In the genomic region with DNA sequence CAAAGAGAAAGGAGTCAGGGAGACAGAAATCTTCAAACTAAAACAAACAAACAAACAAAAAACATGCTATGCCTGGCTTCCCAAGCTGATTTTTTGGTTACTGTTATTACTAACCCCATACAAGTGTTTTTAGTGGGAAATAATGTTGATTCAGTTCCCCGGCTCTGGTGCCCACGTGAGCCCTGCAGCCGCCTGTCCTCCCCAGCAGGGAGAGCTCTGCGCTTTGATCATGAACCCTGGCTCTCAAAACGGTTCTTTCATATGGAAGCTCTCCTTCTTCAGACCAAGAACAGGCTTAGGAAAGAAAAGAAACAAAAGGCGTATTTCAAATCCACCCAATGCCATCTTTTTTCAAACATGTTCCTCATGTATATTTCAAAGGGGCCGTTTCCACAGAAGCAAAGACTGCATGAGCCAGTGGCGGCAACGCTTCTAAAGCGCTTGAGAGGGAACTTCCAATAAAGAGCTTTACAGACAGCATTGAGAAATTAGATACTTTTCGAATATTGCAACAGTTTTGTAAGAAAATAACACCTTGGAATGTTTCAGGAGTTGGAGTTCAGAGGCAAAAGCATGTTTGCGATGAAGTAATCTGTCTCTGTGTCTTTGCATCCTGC, we compare ENCODE assay signal across 8 cellular contexts.
DNase-seq lines count a peak whose midpoint lies in the region; ATAC-seq, FAIRE-seq and TF ChIP-seq lines count a peak whose summit lies in the region.

No MANE protein-coding gene starts in this region.

- CTCF ChIA-PET in AG04449 (lab: Yijun Ruan, JAX), result interaction anchor here (0.7 to 2.4 kb wide), 16 partner anchors 9 to 1248 kb away, joined by 3 to 31 read pairs (median 4); no protein-coding TSS in a partner anchor

- H3K9me3 ChIP-seq in ascending aorta (no peaks in the 10 kb centered on the region), hepatocyte (ENCODE audit: low read depth) (no peaks in the 10 kb centered on the region), small intestine (ENCODE audit: control insufficient read depth, low read depth) (no peaks in the 10 kb centered on the region)

- intact Hi-C loops in ascending aorta (cut with DNase I), result loop anchor here (5.0 to 10.0 kb wide), 5 partner anchors 160 to 1248 kb away; partner anchors contain the start of gene TENT4A

- H3K79me2 ChIP-seq in hepatocyte, result no peaks in the 10 kb centered on the region

- H3K4me1 ChIP-seq in ascending aorta (no peaks in the 10 kb centered on the region), hepatocyte (ENCODE audit: insufficient read depth) (peaks cover 5% of the 10 kb centered on the region), small intestine (ENCODE audit: control insufficient read depth in 2 of 2, insufficient read depth in 1 of 2, low read depth in 1 of 2, low read length in 1 of 2) (peaks cover 0 to 3% of the 10 kb centered on the region in 2 donors)

- no peaks in the 10 kb centered on the region for H3K9me2 ChIP-seq in hepatocyte (replicated peaks; ENCODE audit: insufficient read depth)

- TF ChIP-seq CTCF in AG04449 (IDR thresholded peaks at IDR 0.05; ENCODE audit: insufficient read depth, low read length, missing control alignments), result peak; percentile 74
- TF ChIP-seq CTCF in GM12865 (IDR thresholded peaks at IDR 0.05; ENCODE audit: insufficient read depth, low read depth, low read length, missing control alignments), result peak; percentile 55
- peak; percentile 38 to 83 (median 77) for TF ChIP-seq CTCF in ascending aorta (IDR thresholded peaks at IDR 0.05)
- peak; percentile 77 for TF ChIP-seq CTCF in hepatocyte (IDR thresholded peaks at IDR 0.05; ENCODE audit: poor library complexity)

- no peak overlapping the region for H3K4me2 ChIP-seq in hepatocyte

- H3K4me1 Mint-ChIP-seq in activated T-helper 17 cell treated with anti-CD3 and anti-CD28 coated beads, Interleukin-2, amount 50 U/mL, for 72 hours, result peaks cover 6% of the 10 kb centered on the region

- no peak overlapping the region for H3K27ac Mint-ChIP-seq in activated T-helper 17 cell treated with anti-CD3 and anti-CD28 coated beads, Interleukin-2, amount 50 U/mL, for 72 hours

- no peak overlapping the region for H3K4me3 ChIP-seq in AG04449 (ENCODE audit: low read depth, low read length)
- H3K4me3 ChIP-seq in GM12865 (ENCODE audit: low read depth, low read length), result no peak overlapping the region
- H3K4me3 ChIP-seq in ascending aorta, result no peak overlapping the region
- no peak overlapping the region for H3K4me3 ChIP-seq in hepatocyte
- H3K4me3 ChIP-seq in small intestine (ENCODE audit: low read depth in 1 of 2, low read length in 2 of 2), result no peak overlapping the region

- DNase-seq in AG04449 (ENCODE audit: low read depth, low spot score), result no peak
- DNase-seq in GM12865 (ENCODE audit: low read depth), result peak; percentile 54
- DNase-seq in NCI-H524 (lab: John Stamatoyannopoulos, UW), result peak; percentile 72 to 85
- peak in 1 of 2 donors; percentile 72 for DNase-seq in ascending aorta (ENCODE audit: low spot score in 2 of 2)
- DNase-seq in hepatocyte (ENCODE audit: low spot score), result peak; percentile 80
- peak; percentile 29 for DNase-seq in small intestine

- H3K36me3 ChIP-seq in ascending aorta, result no peaks in the 10 kb centered on the region
- H3K36me3 ChIP-seq in hepatocyte (replicated peaks; ENCODE audit: insufficient read depth, low read depth), result no peaks in the 10 kb centered on the region
- H3K36me3 ChIP-seq in small intestine (ENCODE audit: control insufficient read depth in 2 of 2, insufficient read depth in 2 of 2, low read length in 2 of 2), result no peaks in the 10 kb centered on the region

- H3K27me3 ChIP-seq in ascending aorta, result no peaks in the 10 kb centered on the region
- no peaks in the 10 kb centered on the region for H3K27me3 ChIP-seq in hepatocyte
- H3K27me3 ChIP-seq in small intestine (ENCODE audit: control insufficient read depth in 2 of 2, insufficient read depth in 2 of 2, low read length in 2 of 2), result no peaks in the 10 kb centered on the region

- no peaks in the 10 kb centered on the region for H3K36me3 Mint-ChIP-seq in activated T-helper 17 cell treated with anti-CD3 and anti-CD28 coated beads, Interleukin-2, amount 50 U/mL, for 72 hours (ENCODE audit: low read depth)

- POLR2A ChIA-PET in AG04449 (lab: Yijun Ruan, JAX), result no interaction called here

- H3K27me3 Mint-ChIP-seq in activated T-helper 17 cell treated with anti-CD3 and anti-CD28 coated beads, Interleukin-2, amount 50 U/mL, for 72 hours, result peaks cover 15% of the 10 kb centered on the region

- no peak for FAIRE-seq in small intestine (lab: Jason Lieb, UNC)

- peak; percentile 47 for ATAC-seq in HG03432 (IDR thresholded peaks at IDR 0.05; ENCODE audit: unreplicated experiment)
- ATAC-seq in activated T-helper 17 cell treated with anti-CD3 and anti-CD28 coated beads, Interleukin-2, amount 50 U/mL, for 72 hours (replicated peaks), result no peak

- WGBS in hepatocyte (ENCODE audit: low lambda C conversion rate, missing lambda C conversion rate), result 37% methylated on average over 12 of the region's 12 CpGs
- 37 to 42% (median 40%) methylated on average over 12 of the region's 12 CpGs for WGBS in small intestine, 3 donors

- no peaks in the 10 kb centered on the region for H3K9me3 Mint-ChIP-seq in activated T-helper 17 cell treated with anti-CD3 and anti-CD28 coated beads, Interleukin-2, amount 50 U/mL, for 72 hours

- H3K27ac ChIP-seq in ascending aorta, result no peak overlapping the region
- no peak overlapping the region for H3K27ac ChIP-seq in hepatocyte
- no peak overlapping the region for H3K27ac ChIP-seq in small intestine (ENCODE audit: low read depth in 1 of 2, low read length in 1 of 2)

- H3K4me3 Mint-ChIP-seq in activated T-helper 17 cell treated with anti-CD3 and anti-CD28 coated beads, Interleukin-2, amount 50 U/mL, for 72 hours, result no peak overlapping the region

- no peaks in the 10 kb centered on the region for H4K20me1 ChIP-seq in hepatocyte (ENCODE audit: insufficient read depth, poor library complexity, severe bottlenecking)

- H2AFZ ChIP-seq in hepatocyte, result no peak overlapping the region
